23 cellular contexts compared by ENCODE assay signal in the genomic region with DNA sequence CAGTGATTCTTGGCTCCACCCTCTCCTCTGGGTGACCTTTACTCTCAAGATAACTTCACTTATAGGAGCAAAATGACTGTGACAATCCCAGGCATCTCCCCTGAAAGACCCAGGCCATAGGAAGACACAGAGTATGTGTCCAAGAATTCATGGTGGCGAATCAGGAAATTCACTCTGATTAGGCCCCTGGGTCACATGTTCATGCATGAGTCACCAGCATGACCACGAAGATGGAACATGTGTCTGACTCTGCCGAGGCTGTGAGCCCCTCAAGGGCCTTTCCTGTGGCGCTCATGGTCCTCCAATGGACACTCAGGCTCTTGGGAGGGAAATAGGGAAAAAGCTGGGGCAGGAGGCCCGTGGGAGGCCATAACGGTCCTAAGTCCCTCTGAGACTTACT.
DNase-seq lines count a peak whose midpoint lies in the region; ATAC-seq, FAIRE-seq and TF ChIP-seq lines count a peak whose summit lies in the region.
"Had no signal": no experiment of that assay in that cellular context is flagged by ENCODE, and none has a peak within 500 bp of the region (broad histone marks: within the 10 kb centered on the region; RNA-seq: fewer than 3 reads in every experiment).

No MANE protein-coding gene starts in this region.

- TF ChIP-seq CTCF in A549 (IDR thresholded peaks at IDR 0.05) (no peak), NB4 (IDR thresholded peaks at IDR 0.05; ENCODE audit: low read depth, low read length) (no peak)

- H3K4me3 ChIP-seq in A549 (no peak overlapping the region), NB4 (ENCODE audit: low read depth, low read length) (no peak overlapping the region), right cardiac atrium (ENCODE audit: low read length) (no peak overlapping the region)
- H3K4me3 ChIP-seq: BLaER1 treated with 17β-estradiol and CSF1 and Interleukin-3, amounts not matched to agents 10 nM and 100 nM had no signal

- no peak for DNase-seq in A549 (ENCODE audit: low read depth in 1 of 2, low spot score in 1 of 2)
- DNase-seq in EH (ENCODE audit: low read depth): peak; percentile 2
- DNase-seq in NB4 (ENCODE audit: low read depth): peak; percentile 58
- peak; percentile 22 for DNase-seq in foreskin melanocyte
- DNase-seq in activated CD4-positive, alpha-beta memory T cell treated with anti-CD3 and anti-CD28 coated beads, Interleukin-2, amount 10 ng/mL, durations not matched to agents 7 days and 5 days: no peak
- DNase-seq in head of caudate nucleus: no peak
- no peak for DNase-seq in right cardiac atrium
- DNase-seq: Caco-2; CD4-positive, alpha-beta memory T cell; DMS 273 treated with DMSO at 0.1 percent for 48 hours; DMS79 treated with DMSO at 0.1 percent for 48 hours; NCI-H1105 treated with DMSO at 0.1 percent for 48 hours; NCI-H2081; NCI-H2171; NCI-H345; NCI-H526 treated with DMSO at 0.1 percent for 48 hours; Right ventricle myocardium superior had no signal

- intact Hi-C loops in head of caudate nucleus (cut with DNase I): no loop called here
- intact Hi-C loops in right cardiac atrium (cut with DNase I): no loop called here

- H3K4me3 Mint-ChIP-seq in activated CD4-positive, alpha-beta memory T cell treated with anti-CD3 and anti-CD28 coated beads, Interleukin-2, amount 10 ng/mL, durations not matched to agents 7 days and 5 days: no peak overlapping the region
- H3K4me3 Mint-ChIP-seq: CD4-positive, alpha-beta memory T cell had no signal

- no peaks in the 10 kb centered on the region for H3K9me3 Mint-ChIP-seq in activated CD4-positive, alpha-beta memory T cell treated with anti-CD3 and anti-CD28 coated beads, Interleukin-2, amount 10 ng/mL, durations not matched to agents 7 days and 5 days

- H3K4me1 Mint-ChIP-seq in activated CD4-positive, alpha-beta memory T cell treated with anti-CD3 and anti-CD28 coated beads, Interleukin-2, amount 10 ng/mL, durations not matched to agents 7 days and 5 days: no peaks in the 10 kb centered on the region
- H3K4me1 Mint-ChIP-seq: CD4-positive, alpha-beta memory T cell had no signal

- no peak for TF ChIP-seq RAD21 in A549 (conservative IDR thresholded peaks at IDR 0.05 in 1 of 2, IDR thresholded peaks at IDR 0.05 in 1 of 2)

- POLR2A ChIA-PET in A549 (lab: Yijun Ruan, JAX): no interaction called here
- POLR2A ChIA-PET in activated CD4-positive, alpha-beta memory T cell treated with anti-CD3 and anti-CD28 coated beads, Interleukin-2, amount 10 ng/mL, durations not matched to agents 7 days and 5 days (lab: Charles Lee): no interaction called here

- FAIRE-seq in A549 (lab: Jason Lieb, UNC): no peak
- FAIRE-seq: G401.6, GM12892, H1 had no signal

- H3K4me1 ChIP-seq in A549: no peaks in the 10 kb centered on the region
- H3K4me1 ChIP-seq in right cardiac atrium (ENCODE audit: control insufficient read depth, insufficient read depth, low read length): no peaks in the 10 kb centered on the region
- H3K4me1 ChIP-seq: Caco-2 had no signal

- H3K27me3 Mint-ChIP-seq in activated CD4-positive, alpha-beta memory T cell treated with anti-CD3 and anti-CD28 coated beads, Interleukin-2, amount 10 ng/mL, durations not matched to agents 7 days and 5 days: peaks cover 4% of the 10 kb centered on the region

- no peak for TF ChIP-seq EP300 in A549 (IDR thresholded peaks at IDR 0.05)

- no peak overlapping the region for H3K4me2 ChIP-seq in A549
- H3K4me2 ChIP-seq: BLaER1 treated with 17β-estradiol and CSF1 and Interleukin-3, amounts not matched to agents 10 nM and 100 nM; KMS-11 had no signal

- ATAC-seq in A549 (no peak), right cardiac atrium (no peak)
- ATAC-seq: HCT116 had no signal

- H3K27ac ChIP-seq in A549 (no peak overlapping the region), right cardiac atrium (ENCODE audit: low read length) (no peak overlapping the region)
- H3K27ac ChIP-seq: BLaER1 treated with 17β-estradiol and CSF1 and Interleukin-3, amounts not matched to agents 10 nM and 100 nM; KMS-11 had no signal

- CTCF ChIA-PET in A549 (lab: Yijun Ruan, JAX): interaction anchor here (0.9 kb wide), 1 partner anchor 14 kb away, joined by 4 read pairs; no protein-coding TSS in a partner anchor
- CTCF ChIA-PET in activated CD4-positive, alpha-beta memory T cell treated with anti-CD3 and anti-CD28 coated beads, Interleukin-2, amount 10 ng/mL, durations not matched to agents 7 days and 5 days (lab: Charles Lee): no interaction called here

- no peak for TF ChIP-seq POLR2A in A549 (IDR thresholded peaks at IDR 0.05; ENCODE audit: low read length)
- no peak for TF ChIP-seq POLR2A in NB4 (IDR thresholded peaks at IDR 0.05; ENCODE audit: extremely low read depth, insufficient read length)

- 33% methylated on average over 4 of the region's 6 CpGs for WGBS in A549 (ENCODE audit: missing lambda C conversion rate)
- WGBS in right cardiac atrium: 74% methylated on average over 6 of the region's 6 CpGs

- no peaks in the 10 kb centered on the region for H3K9me3 ChIP-seq in A549
- H3K9me3 ChIP-seq in right cardiac atrium (ENCODE audit: control insufficient read depth, low read length): no peaks in the 10 kb centered on the region

- H3K27me3 ChIP-seq in right cardiac atrium (ENCODE audit: control insufficient read depth, insufficient read depth): no peaks in the 10 kb centered on the region
- H3K27me3 ChIP-seq: BLaER1 treated with 17β-estradiol and CSF1 and Interleukin-3, amounts not matched to agents 10 nM and 100 nM had no signal

- no peaks in the 10 kb centered on the region for H3K36me3 Mint-ChIP-seq in activated CD4-positive, alpha-beta memory T cell treated with anti-CD3 and anti-CD28 coated beads, Interleukin-2, amount 10 ng/mL, durations not matched to agents 7 days and 5 days (ENCODE audit: low read depth)
- H3K36me3 Mint-ChIP-seq: CD4-positive, alpha-beta memory T cell had no signal

- H3K27ac Mint-ChIP-seq in activated CD4-positive, alpha-beta memory T cell treated with anti-CD3 and anti-CD28 coated beads, Interleukin-2, amount 10 ng/mL, durations not matched to agents 7 days and 5 days: no peak overlapping the region
- H3K27ac Mint-ChIP-seq: CD4-positive, alpha-beta memory T cell had no signal

TF ChIP-seq in A549, 52 proteins besides CTCF, POLR2A, EP300 and RAD21:
- TF ChIP-seq, protein P1, sequence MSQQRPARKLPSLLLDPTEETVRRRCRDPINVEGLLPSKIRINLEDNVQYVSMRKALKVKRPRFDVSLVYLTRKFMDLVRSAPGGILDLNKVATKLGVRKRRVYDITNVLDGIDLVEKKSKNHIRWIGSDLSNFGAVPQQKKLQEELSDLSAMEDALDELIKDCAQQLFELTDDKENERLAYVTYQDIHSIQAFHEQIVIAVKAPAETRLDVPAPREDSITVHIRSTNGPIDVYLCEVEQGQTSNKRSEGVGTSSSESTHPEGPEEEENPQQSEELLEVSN (IDR thresholded peaks at IDR 0.05; ENCODE audit: borderline replicate concordance, low read depth): no peak
- TF ChIP-seq CBX2 (IDR thresholded peaks at IDR 0.05; ENCODE audit: borderline replicate concordance, low read depth) (no peak), RNF2 (IDR thresholded peaks at IDR 0.05; ENCODE audit: borderline replicate concordance, low read depth) (no peak), FOSL2 (IDR thresholded peaks at IDR 0.05) (no peak), FOSL2 (CRISPR knock-in tag; IDR thresholded peaks at IDR 0.05) (peak; percentile 27; the same call in 1 of the 2 replicates), HDAC2 (IDR thresholded peaks at IDR 0.05) (no peak), BHLHE40 (IDR thresholded peaks at IDR 0.05; ENCODE audit: low read depth, low read length) (no peak)

Comparison
In these comparisons a context has a peak if more than half of its experiments do, and no peak if none do; other contexts are left out.
1. DNase-seq: peak in EH (single experiment), NB4 (single experiment) and foreskin melanocyte (single experiment); none in A549 (0 of 2), activated CD4-positive, alpha-beta memory T cell treated with anti-CD3 and anti-CD28 coated beads, Interleukin-2, amount 10 ng/mL, durations not matched to agents 7 days and 5 days (single experiment), head of caudate nucleus (0 of 42) and right cardiac atrium (0 of 3).